In the genomic region with DNA sequence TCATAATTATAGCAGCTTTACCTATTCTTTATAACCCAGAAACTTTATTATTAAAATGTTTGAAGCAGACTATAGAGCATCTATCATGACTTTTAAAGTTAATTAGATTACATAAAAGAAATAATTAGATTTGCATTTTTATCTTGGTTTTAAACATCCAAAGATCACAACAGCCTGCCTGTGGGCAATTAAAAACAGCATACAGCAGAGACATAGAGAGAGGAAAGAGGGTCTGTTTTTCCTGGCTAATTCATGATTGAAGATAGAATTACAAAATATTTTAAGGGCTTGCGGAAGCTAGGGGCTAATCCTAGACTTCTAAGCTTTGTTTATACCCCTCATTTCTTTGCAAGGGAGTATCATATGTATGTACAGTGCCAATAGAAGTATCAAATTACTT, we compare ENCODE assay signal across 15 cellular contexts.
A peak's percentile ranks its signal among the peaks of the same experiment; 100 is the strongest.
DNase-seq lines count a peak whose midpoint lies in the region; ATAC-seq and TF ChIP-seq lines count a peak whose summit lies in the region.
"Had no signal": no experiment of that assay in that cellular context is flagged by ENCODE, and none has a peak within 500 bp of the region (broad histone marks: within the 10 kb centered on the region; RNA-seq: fewer than 3 reads in every experiment).

No MANE protein-coding gene starts in this region.

- H3K9ac ChIP-seq in skeletal muscle satellite cell (ENCODE audit: low read depth, low read length), result peak overlapping the region; percentile 10
- H3K9ac ChIP-seq: BLaER1 treated with 17β-estradiol and CSF1 and Interleukin-3, amounts not matched to agents 10 nM and 100 nM had no signal

- DNase-seq in NCI-H1092 treated with DMSO at 0.1 percent for 48 hours (lab: John Stamatoyannopoulos, UW), result peak; percentile 42
- DNase-seq in NCI-H1092 (lab: John Stamatoyannopoulos, UW), result no peak
- DNase-seq in NCI-H1105 treated with DMSO at 0.1 percent for 48 hours (lab: John Stamatoyannopoulos, UW), result peak; percentile 65
- peak; percentile 25 for DNase-seq in SK-N-DZ (ENCODE audit: low spot score)
- DNase-seq in erythroblast (lab: John Stamatoyannopoulos, UW), result no peak
- DNase-seq in NCI-H187 treated with DMSO at 0.1 percent for 48 hours (lab: John Stamatoyannopoulos, UW), result no peak
- DNase-seq: AML-193; Calu3; CD4-positive, CD25-positive, alpha-beta regulatory T cell; DMS 273 treated with DMSO at 0.1 percent for 48 hours; GOT3; H9 had no signal

- H3K27me3 ChIP-seq in skeletal muscle satellite cell (ENCODE audit: control insufficient read depth, insufficient read depth, low read length), result no peaks in the 10 kb centered on the region
- H3K27me3 ChIP-seq: BLaER1 treated with 17β-estradiol and CSF1 and Interleukin-3, amounts not matched to agents 10 nM and 100 nM had no signal

- H3K9me3 ChIP-seq in skeletal muscle satellite cell (replicated peaks; ENCODE audit: low read length), result no peaks in the 10 kb centered on the region
- H3K9me3 ChIP-seq: BLaER1 treated with 17β-estradiol and CSF1 and Interleukin-3, amounts not matched to agents 10 nM and 100 nM had no signal

- no peak for TF ChIP-seq POLR2A in GM18505 (IDR thresholded peaks at IDR 0.05; ENCODE audit: borderline replicate concordance, extremely low read depth, insufficient read depth, insufficient read length)
- no peak for TF ChIP-seq POLR2A in erythroblast (IDR thresholded peaks at IDR 0.05; ENCODE audit: low read length)

- H3K36me3 ChIP-seq in skeletal muscle satellite cell (ENCODE audit: insufficient read depth, low read length), result no peaks in the 10 kb centered on the region
- H3K36me3 ChIP-seq: BLaER1 treated with 17β-estradiol and CSF1 and Interleukin-3, amounts not matched to agents 10 nM and 100 nM had no signal

- peaks cover 28% of the 10 kb centered on the region for H3K4me1 ChIP-seq in skeletal muscle satellite cell (ENCODE audit: control insufficient read depth, insufficient read depth, low read length)
- H3K4me1 ChIP-seq: BLaER1 treated with 17β-estradiol and CSF1 and Interleukin-3, amounts not matched to agents 10 nM and 100 nM had no signal

- H3K4me2 ChIP-seq in skeletal muscle satellite cell (ENCODE audit: low read length), result no peak overlapping the region
- H3K4me2 ChIP-seq: BLaER1 treated with 17β-estradiol and CSF1 and Interleukin-3, amounts not matched to agents 10 nM and 100 nM had no signal

- no peak overlapping the region for H3K4me3 ChIP-seq in skeletal muscle satellite cell (ENCODE audit: low read length)
- H3K4me3 ChIP-seq: BLaER1 treated with 17β-estradiol and CSF1 and Interleukin-3, amounts not matched to agents 10 nM and 100 nM had no signal

- ATAC-seq in GM18505 (IDR thresholded peaks at IDR 0.05; ENCODE audit: unreplicated experiment), result no peak

Comparison
In these comparisons a context has a peak if more than half of its experiments do, and no peak if none do; other contexts are left out.
1. DNase-seq: peak in NCI-H1092 treated with DMSO at 0.1 percent for 48 hours (single experiment), NCI-H1105 treated with DMSO at 0.1 percent for 48 hours (single experiment) and SK-N-DZ (single experiment); none in NCI-H1092 (single experiment), erythroblast (0 of 2) and NCI-H187 treated with DMSO at 0.1 percent for 48 hours (single experiment).